ENCODE assay signal across 3 cellular contexts in genomic region chr2:82848285-82848684, GRCh38.
"Had no signal": no experiment of that assay in that cellular context is flagged by ENCODE, and none has a peak within 500 bp of the region (broad histone marks: within the 10 kb centered on the region; RNA-seq: fewer than 3 reads in every experiment).

No MANE protein-coding gene starts in this region.

- H3K4me3 ChIP-seq: GM12878 had no signal

- DNase-seq: GDM1, GF-D8 had no signal
